Comparison of ENCODE assay signal across 19 cellular contexts in genomic region chr2:85746313-85747004, GRCh38. TPM values are rescaled to one million over a fixed set of nuclear protein-coding genes. Genes with fewer than 3 reads are reported as not detected.
A peak's percentile ranks its signal among the peaks of the same experiment; 100 is the strongest.
DNase-seq lines count a peak whose midpoint lies in the region; ATAC-seq and TF ChIP-seq lines count a peak whose summit lies in the region.
"Had no signal": no experiment of that assay in that cellular context is flagged by ENCODE, and none has a peak within 500 bp of the region (broad histone marks: within the 10 kb centered on the region; RNA-seq: fewer than 3 reads in every experiment).

No MANE protein-coding gene starts in this region.

- no peak for TF ChIP-seq POLR2A in gastroesophageal sphincter (IDR thresholded peaks at IDR 0.05)

- no peak for ATAC-seq in gastroesophageal sphincter
- ATAC-seq in GM19328 (IDR thresholded peaks at IDR 0.05; ENCODE audit: unreplicated experiment), result no peak
- ATAC-seq in GM18870 (IDR thresholded peaks at IDR 0.05; ENCODE audit: unreplicated experiment), result no peak
- ATAC-seq: CD8-positive, alpha-beta T cell; left lobe of liver; stimulated activated effector memory CD8-positive, alpha-beta T cell treated with anti-CD3 and anti-CD28 coated beads, Interleukin-12 subunit alpha, Interleukin-12 subunit beta, amount 100 ng/mL, for 72 hours had no signal

- DNase-seq in SK-N-MC (ENCODE audit: low read depth, low spot score), result no peak
- DNase-seq in NCI-H345 (lab: John Stamatoyannopoulos, UW), result no peak
- no peak for DNase-seq in NCI-H1436 treated with DMSO at 0.1 percent for 48 hours (lab: John Stamatoyannopoulos, UW)
- DNase-seq: activated naive CD4-positive, alpha-beta T cell treated with anti-CD3 and anti-CD28 coated beads, Interleukin-2, amount 10 ng/mL, durations not matched to agents 7 days and 5 days; activated T-cell treated with anti-CD3 and anti-CD28 coated beads, Interleukin-2, amount 50 U/mL, for 48 hours; CD8-positive, alpha-beta T cell; endodermal cell; NCI-H1436; NCI-H526 treated with DMSO at 0.1 percent for 48 hours had no signal

- H3K79me2 ChIP-seq in ACC112 (ENCODE audit: control insufficient read depth, insufficient read depth, low read length, unreplicated experiment), result no peaks in the 10 kb centered on the region

- no peak overlapping the region for H3K4me3 ChIP-seq in ACC112 (ENCODE audit: low read depth, low read length)
- no peak overlapping the region for H3K4me3 ChIP-seq in SK-N-MC
- no peak overlapping the region for H3K4me3 ChIP-seq in gastroesophageal sphincter

- no peak overlapping the region for H3K9ac ChIP-seq in SK-N-MC (ENCODE audit: insufficient read length)

- TF ChIP-seq CTCF in gastroesophageal sphincter (IDR thresholded peaks at IDR 0.05), result no peak

- whole genome bisulfite sequencing in gastroesophageal sphincter (ENCODE audit: low coverage in 1 of 2), 2 donors, result 85 to 93% methylated on average over 2 to 5 of the region's 8 CpGs

- TF ChIP-seq EP300 in gastroesophageal sphincter (IDR thresholded peaks at IDR 0.05), result no peak

- H3K27me3 ChIP-seq in ACC112 (ENCODE audit: insufficient read depth, low read length) (no peaks in the 10 kb centered on the region), gastroesophageal sphincter (no peaks in the 10 kb centered on the region)

- H2AFZ ChIP-seq in ACC112 (ENCODE audit: low read length, unreplicated experiment), result no peak overlapping the region

- no peaks in the 10 kb centered on the region for H3K36me3 ChIP-seq in ACC112 (ENCODE audit: insufficient read depth, low read length)
- no peaks in the 10 kb centered on the region for H3K36me3 ChIP-seq in SK-N-MC (ENCODE audit: insufficient read depth, low read length)
- no peaks in the 10 kb centered on the region for H3K36me3 ChIP-seq in gastroesophageal sphincter

- H3K4me1 ChIP-seq in ACC112 (ENCODE audit: control insufficient read depth, insufficient read depth, low read length, unreplicated experiment) (peaks cover 62% of the 10 kb centered on the region), gastroesophageal sphincter (peaks cover 22 to 89% (median 72%) of the 10 kb centered on the region in 3 donors)

- no peaks in the 10 kb centered on the region for H3K9me3 ChIP-seq in SK-N-MC (ENCODE audit: low read depth, low read length)
- no peaks in the 10 kb centered on the region for H3K9me3 ChIP-seq in gastroesophageal sphincter

- H3K27ac ChIP-seq in ACC112 (ENCODE audit: low read depth, low read length) (peak overlapping the region; percentile 99; the same call in 1 of the 2 replicates), SK-N-MC (0 out of 2 replicates have a peak overlapping the region, but pooled peaks have one; percentile 97), gastroesophageal sphincter (peak overlapping the region in 3 of 4 donors; percentile 85 to 95 (median 91)), temporal lobe (ENCODE audit: low read depth, low read length) (peak overlapping the region; percentile 100)

RNA-seq across cellular contexts. Expression of gene ATOH8, which starts 7.3 kb away (rescaled TPM):
- total RNA-seq in gastroesophageal sphincter, result 10 to 100 TPM; 34.5 to 79.5 (median 59.6) TPM
- 1.7 TPM for total RNA-seq in temporal lobe
- total RNA-seq: activated CD8-positive, alpha-beta memory T cell treated with anti-CD3 and anti-CD28 coated beads for 36 hours had no signal

RNA-seq across cellular contexts. Expression of gene GNLY, which starts 52.3 kb away (rescaled TPM):
- total RNA-seq in gastroesophageal sphincter (1 to 10 TPM in 1 of 4 donors, under 1 TPM in 1, not detected in 2; 0.54 to 3.1 TPM), temporal lobe (not detected)
- total RNA-seq: astrocyte, cerebellum, endodermal cell had no signal

Comparison
In these comparisons a context has a peak if more than half of its experiments do, and no peak if none do; other contexts are left out.
1. RNA of gene ATOH8, which starts 7.3 kb away (total RNA-seq): 34.5 to 79.5 TPM in gastroesophageal sphincter; 1.7 TPM in temporal lobe (single experiment); every median in the first group is over 10 times any median in the second.
2. Peak in every context shown above with its lines, with median percentiles within 50 percentile points of each other: H3K27ac ChIP-seq.